Comparison of ENCODE assay signal across 8 cellular contexts in genomic region chr19:2041686-2042484, GRCh38. TPM values are rescaled to one million over a fixed set of nuclear protein-coding genes. Genes with fewer than 3 reads are reported as not detected.
DNase-seq lines count a peak whose midpoint lies in the region; ATAC-seq, FAIRE-seq and TF ChIP-seq lines count a peak whose summit lies in the region.

No MANE protein-coding gene starts in this region.

- H3K36me3 ChIP-seq in BLaER1 treated with 17β-estradiol and CSF1 and Interleukin-3, amounts not matched to agents 10 nM and 100 nM: peaks cover 77 to 94% (median 93%) of the 10 kb centered on the region in 11 experiments
- peaks cover 4 to 60% of the 10 kb centered on the region in 2 experiments for H3K36me3 ChIP-seq in endothelial cell of umbilical vein (ENCODE audit: control insufficient read depth in 2 of 2, extremely low read depth in 1 of 2, insufficient read depth in 2 of 2, low read length in 2 of 2)

- no peak overlapping the region for H2AFZ ChIP-seq in endothelial cell of umbilical vein (ENCODE audit: low read depth, low read length)

- TF ChIP-seq POLR2A in endothelial cell of umbilical vein (IDR thresholded peaks at IDR 0.05; ENCODE audit: low read depth, low read length): no peak

- peak; percentile 90 for DNase-seq in NK-92 (lab: John Stamatoyannopoulos, UW; ENCODE audit: unreplicated experiment)
- DNase-seq in activated T-cell treated with anti-CD3 and anti-CD28 coated beads for 1 hour (ENCODE audit: low read depth): peak; percentile 99
- peak; percentile 83 for DNase-seq in endothelial cell of umbilical vein (ENCODE audit: low read depth, low spot score)
- peak; percentile 97 to 99 for DNase-seq in mesothelial cell of epicardium (ENCODE audit: low spot score in 2 of 2, unreplicated experiment in 2 of 2)
- DNase-seq in stimulated activated CD8-positive, alpha-beta memory T cell treated with anti-CD3 and anti-CD28 coated beads, Interleukin-15, amount 100 ng/mL, for 48 hours (ENCODE audit: low read depth in 2 of 2): peak; percentile 100

- H3K4me1 Mint-ChIP-seq in mesothelial cell of epicardium: peaks cover 11% of the 10 kb centered on the region

- H3K9me3 Mint-ChIP-seq in mesothelial cell of epicardium: no peaks in the 10 kb centered on the region

- peak overlapping the region; percentile 43 to 66 (median 57) for H3K4me3 ChIP-seq in BLaER1 treated with 17β-estradiol and CSF1 and Interleukin-3, amounts not matched to agents 10 nM and 100 nM
- H3K4me3 ChIP-seq in endothelial cell of umbilical vein (replicated peaks in 1 of 3; ENCODE audit: insufficient read depth in 1 of 3, low read depth in 1 of 3, low read length in 3 of 3): no peak overlapping the region

- BruUV-seq in endothelial cell of umbilical vein (replicated peaks; lab: Mats Ljungman, UMichigan): no TSS peak

- intact Hi-C loops in endothelial cell of umbilical vein (cut with micrococcal nuclease): loop anchor here (1.0 kb wide), 1 partner anchor 9 kb away; the partner anchor contains the start of gene MKNK2

- ATAC-seq in GM19452 (IDR thresholded peaks at IDR 0.05; ENCODE audit: unreplicated experiment): peak; percentile 53
- ATAC-seq in HG03571 (IDR thresholded peaks at IDR 0.05; ENCODE audit: unreplicated experiment): peak; percentile 48

- peak overlapping the region; percentile 75 to 94 (median 82) for H3K9ac ChIP-seq in BLaER1 treated with 17β-estradiol and CSF1 and Interleukin-3, amounts not matched to agents 10 nM and 100 nM
- peak overlapping the region; percentile 39 for H3K9ac ChIP-seq in endothelial cell of umbilical vein (replicated peaks; ENCODE audit: extremely low read depth, insufficient read depth, low read length)

- peaks cover 12% of the 10 kb centered on the region for H3K79me2 ChIP-seq in endothelial cell of umbilical vein (ENCODE audit: control insufficient read depth, insufficient read depth, low read length)

- POLR2A ChIA-PET in endothelial cell of umbilical vein (lab: Charles Lee): interaction anchor here (1.3 kb wide), 1 partner anchor 10 kb away, joined by 3 read pairs; no protein-coding TSS in a partner anchor

- peak overlapping the region; percentile 96 to 100 (median 99) for H3K4me2 ChIP-seq in BLaER1 treated with 17β-estradiol and CSF1 and Interleukin-3, amounts not matched to agents 10 nM and 100 nM
- H3K4me2 ChIP-seq in endothelial cell of umbilical vein (ENCODE audit: insufficient read depth, low read length): no peak overlapping the region

- peak overlapping the region; percentile 92 for H3K27ac Mint-ChIP-seq in mesothelial cell of epicardium

- H3K36me3 Mint-ChIP-seq in mesothelial cell of epicardium: peaks cover 4% of the 10 kb centered on the region

- H3K4me3 Mint-ChIP-seq in mesothelial cell of epicardium: peak overlapping the region; percentile 56

- FAIRE-seq in endothelial cell of umbilical vein (lab: Jason Lieb, UNC): peak; percentile 91

- peaks cover 39 to 97% (median 90%) of the 10 kb centered on the region in 11 experiments for H4K20me1 ChIP-seq in BLaER1 treated with 17β-estradiol and CSF1 and Interleukin-3, amounts not matched to agents 10 nM and 100 nM
- no peaks in the 10 kb centered on the region for H4K20me1 ChIP-seq in endothelial cell of umbilical vein (replicated peaks; ENCODE audit: control insufficient read depth, extremely low read depth, insufficient read depth, low read length)

- H3K9me1 ChIP-seq in endothelial cell of umbilical vein (replicated peaks; ENCODE audit: control insufficient read depth, extremely low read depth, insufficient read depth, low read length): no peaks in the 10 kb centered on the region

- peak overlapping the region; percentile 85 to 98 (median 91) for H3K27ac ChIP-seq in BLaER1 treated with 17β-estradiol and CSF1 and Interleukin-3, amounts not matched to agents 10 nM and 100 nM
- peak overlapping the region; percentile 69 for H3K27ac ChIP-seq in endothelial cell of umbilical vein (ENCODE audit: insufficient read depth, low read depth, low read length)

- TF ChIP-seq CTCF in endothelial cell of umbilical vein (IDR thresholded peaks at IDR 0.05; ENCODE audit: extremely low read depth in 1 of 2, insufficient read depth in 1 of 2, low read depth in 1 of 2, low read length in 2 of 2): no peak
- TF ChIP-seq CTCF in mesothelial cell of epicardium (IDR thresholded peaks at IDR 0.05; ENCODE audit: unreplicated experiment): no peak

- H3K27me3 ChIP-seq in BLaER1 treated with 17β-estradiol and CSF1 and Interleukin-3, amounts not matched to agents 10 nM and 100 nM: no peaks in the 10 kb centered on the region
- H3K27me3 ChIP-seq in endothelial cell of umbilical vein (ENCODE audit: control insufficient read depth in 2 of 2, insufficient read depth in 2 of 2, low read length in 2 of 2): no peaks in the 10 kb centered on the region

- CTCF ChIA-PET in endothelial cell of umbilical vein (lab: Charles Lee): interaction anchor here (0.7 to 1.1 kb wide), 3 partner anchors 9 to 220 kb away, joined by 4 to 6 read pairs (median 5); no protein-coding TSS in a partner anchor

- H3K27me3 Mint-ChIP-seq in mesothelial cell of epicardium (ENCODE audit: low read depth): no peaks in the 10 kb centered on the region

- dilution Hi-C loops in endothelial cell of umbilical vein (cut with MboI; ENCODE audit: extremely low pct_ligation_motif_present, low sequenced_read_pairs): no loop called here

- no peaks in the 10 kb centered on the region for H3K9me3 ChIP-seq in BLaER1 treated with 17β-estradiol and CSF1 and Interleukin-3, amounts not matched to agents 10 nM and 100 nM (replicated peaks in 1 of 11)
- no peaks in the 10 kb centered on the region for H3K9me3 ChIP-seq in endothelial cell of umbilical vein (replicated peaks; ENCODE audit: control insufficient read depth, insufficient read depth, low read length)

- H3K4me1 ChIP-seq in BLaER1 treated with 17β-estradiol and CSF1 and Interleukin-3, amounts not matched to agents 10 nM and 100 nM: peaks cover 62 to 85% (median 66%) of the 10 kb centered on the region in 10 experiments
- peaks cover 16% of the 10 kb centered on the region for H3K4me1 ChIP-seq in endothelial cell of umbilical vein (ENCODE audit: control insufficient read depth, extremely low read depth, insufficient read depth, low read length)

TF ChIP-seq in endothelial cell of umbilical vein, 7 proteins besides CTCF, POLR2A, EP300 and RAD21:
- TF ChIP-seq JUN (IDR thresholded peaks at IDR 0.05; ENCODE audit: borderline replicate concordance, insufficient read depth, insufficient read length, low read depth) (no peak), EZH2 (IDR thresholded peaks at IDR 0.05; ENCODE audit: borderline replicate concordance, low read depth, low read length, severe bottlenecking) (no peak), FOS (IDR thresholded peaks at IDR 0.05; ENCODE audit: borderline replicate concordance, insufficient read depth, low read length) (no peak), POLR2AphosphoS5 (IDR thresholded peaks at IDR 0.05; ENCODE audit: insufficient read depth, low read depth, low read length) (no peak)

RNA-seq across cellular contexts. Expression of gene MKNK2, which starts 9.2 kb away (rescaled TPM):
- total RNA-seq in endothelial cell of umbilical vein (86.1 and 87.5 TPM in 2 replicates), mesothelial cell of epicardium (92.6 to 97.1 TPM (median 95.9 TPM) in 3 replicates)
- 65.1 and 96.2 TPM in 2 replicates for polyA plus RNA-seq in endothelial cell of umbilical vein
- polyA plus RNA-seq in endothelial cell of umbilical vein (2011; cell fraction: cytosol; rRNA removed): 48.6 and 60.6 TPM in 2 replicates
- polyA plus RNA-seq in endothelial cell of umbilical vein (2011; cell fraction: nucleus; rRNA removed): 51.3 and 66.9 TPM in 2 replicates
- polyA plus RNA-seq in endothelial cell of umbilical vein (2012): 45.6 and 62.3 TPM in 2 replicates
- 49.2 and 82.5 TPM in 2 replicates for polyA minus RNA-seq in endothelial cell of umbilical vein
- 111 TPM for polyA minus RNA-seq in endothelial cell of umbilical vein (2011; cell fraction: cytosol; rRNA and poly(A)+ RNA removed)
- 19.7 and 28.4 TPM in 2 replicates for polyA minus RNA-seq in endothelial cell of umbilical vein (2011; cell fraction: nucleus; rRNA and poly(A)+ RNA removed)

RNA-seq across cellular contexts. Expression of gene BTBD2, which starts 26.4 kb away (rescaled TPM):
- total RNA-seq in endothelial cell of umbilical vein: 73.1 and 78.2 TPM in 2 replicates
- polyA plus RNA-seq in endothelial cell of umbilical vein: 59.2 and 76.1 TPM in 2 replicates
- 25.7 and 39.0 TPM in 2 replicates for polyA plus RNA-seq in endothelial cell of umbilical vein (2011; cell fraction: cytosol; rRNA removed)
- polyA plus RNA-seq in endothelial cell of umbilical vein (2011; cell fraction: nucleus; rRNA removed): 28.3 and 30.7 TPM in 2 replicates
- polyA plus RNA-seq in endothelial cell of umbilical vein (2012): 70.1 and 98.8 TPM in 2 replicates
- polyA minus RNA-seq in endothelial cell of umbilical vein: 30.8 and 35.3 TPM in 2 replicates
- polyA minus RNA-seq in endothelial cell of umbilical vein (2011; cell fraction: cytosol; rRNA and poly(A)+ RNA removed): 32.0 TPM
- polyA minus RNA-seq in endothelial cell of umbilical vein (2011; cell fraction: nucleus; rRNA and poly(A)+ RNA removed): 9.5 and 22.0 TPM in 2 replicates
- 112 to 118 TPM (median 114 TPM) in 3 replicates for total RNA-seq in mesothelial cell of epicardium

RNA-seq across cellular contexts. Expression of gene MOB3A, which starts 54.2 kb away (rescaled TPM):
- 52.4 and 59.7 TPM in 2 replicates for total RNA-seq in endothelial cell of umbilical vein
- polyA plus RNA-seq in endothelial cell of umbilical vein: 46.5 and 50.7 TPM in 2 replicates
- 38.0 and 38.4 TPM in 2 replicates for polyA plus RNA-seq in endothelial cell of umbilical vein (2011; cell fraction: cytosol; rRNA removed)
- 21.1 and 21.3 TPM in 2 replicates for polyA plus RNA-seq in endothelial cell of umbilical vein (2011; cell fraction: nucleus; rRNA removed)
- polyA plus RNA-seq in endothelial cell of umbilical vein (2012): 25.2 and 26.3 TPM in 2 replicates
- 39.4 and 61.6 TPM in 2 replicates for polyA minus RNA-seq in endothelial cell of umbilical vein
- polyA minus RNA-seq in endothelial cell of umbilical vein (2011; cell fraction: cytosol; rRNA and poly(A)+ RNA removed): 12.3 TPM
- 14.1 and 17.6 TPM in 2 replicates for polyA minus RNA-seq in endothelial cell of umbilical vein (2011; cell fraction: nucleus; rRNA and poly(A)+ RNA removed)
- total RNA-seq in mesothelial cell of epicardium: 33.0 to 34.7 TPM (median 34.1 TPM) in 3 replicates

RNA-seq across cellular contexts. Expression of gene IZUMO4, which starts 54.8 kb away (rescaled TPM):
- total RNA-seq in endothelial cell of umbilical vein: 1.1 and 2.0 TPM in 2 replicates
- polyA plus RNA-seq in endothelial cell of umbilical vein: 2.0 and 3.2 TPM in 2 replicates
- 0.52 and 0.78 TPM in 2 replicates for polyA plus RNA-seq in endothelial cell of umbilical vein (2011; cell fraction: cytosol; rRNA removed)
- polyA plus RNA-seq in endothelial cell of umbilical vein (2011; cell fraction: nucleus; rRNA removed): 14.4 and 15.3 TPM in 2 replicates
- 0.87 and 1.3 TPM in 2 replicates for polyA plus RNA-seq in endothelial cell of umbilical vein (2012)
- polyA minus RNA-seq in endothelial cell of umbilical vein: 1.00 TPM in 1 of 2 replicates, not detected in the other
- not detected for polyA minus RNA-seq in endothelial cell of umbilical vein (2011; cell fraction: cytosol; rRNA and poly(A)+ RNA removed)
- polyA minus RNA-seq in endothelial cell of umbilical vein (2011; cell fraction: nucleus; rRNA and poly(A)+ RNA removed): 1.5 TPM in 2 replicates
- total RNA-seq in mesothelial cell of epicardium: 11.0 to 14.4 TPM (median 13.8 TPM) in 3 replicates

Comparison
In these comparisons a context has a peak if more than half of its experiments do, and no peak if none do; other contexts are left out.
1. H3K4me3 ChIP-seq: peak in BLaER1 treated with 17β-estradiol and CSF1 and Interleukin-3, amounts not matched to agents 10 nM and 100 nM (10 of 10); none in endothelial cell of umbilical vein (0 of 3).
2. Peak in every context shown above with its lines, with median percentiles within 50 percentile points of each other: DNase-seq.